ENCODE assay signal across 10 cellular contexts in genomic region chr10:86673827-86674581, GRCh38. TPM values are rescaled to one million over a fixed set of nuclear protein-coding genes. Genes with fewer than 3 reads are reported as not detected.
A peak's percentile ranks its signal among the peaks of the same experiment; 100 is the strongest.
DNase-seq lines count a peak whose midpoint lies in the region; ATAC-seq, FAIRE-seq and TF ChIP-seq lines count a peak whose summit lies in the region.
"Had no signal": no experiment of that assay in that cellular context is flagged by ENCODE, and none has a peak within 500 bp of the region (broad histone marks: within the 10 kb centered on the region; RNA-seq: fewer than 3 reads in every experiment).

No MANE protein-coding gene starts in this region.

- H3K9ac ChIP-seq in kidney (ENCODE audit: low read length in 2 of 2) (no peak overlapping the region), HepG2 (ENCODE audit: insufficient read depth, low read depth, low read length) (no peak overlapping the region)

- H3K4me2 ChIP-seq in HepG2 (ENCODE audit: low read depth, low read length): no peak overlapping the region

- H3K27me3 ChIP-seq in WERI-Rb-1 (ENCODE audit: insufficient read depth, low read depth, severe bottlenecking): no peaks in the 10 kb centered on the region
- H3K27me3 ChIP-seq in HepG2 (ENCODE audit: control insufficient read depth in 1 of 2, insufficient read depth in 2 of 2, low read length in 2 of 2): peaks cover 9 to 49% of the 10 kb centered on the region in 2 experiments; a peak in 4 of 5 replicates

- intact Hi-C loops in kidney (cut with DNase I): no loop called here
- intact Hi-C loops in HepG2 (cut with micrococcal nuclease; ENCODE audit: unreplicated experiment): no loop called here

- 15% methylated on average over 10 of the region's 11 CpGs for WGBS in HepG2 (ENCODE audit: low lambda C conversion rate)

- TF ChIP-seq CTCF in WERI-Rb-1 (IDR thresholded peaks at IDR 0.05; ENCODE audit: low read depth, low read length): no peak
- no peak for TF ChIP-seq CTCF in kidney (IDR thresholded peaks at IDR 0.05; ENCODE audit: borderline replicate concordance, extremely low read depth, insufficient read depth)
- TF ChIP-seq CTCF in HepG2 (CRISPR knock-in tag; IDR thresholded peaks at IDR 0.05): no peak
- no peak for TF ChIP-seq CTCF in RWPE1 (conservative IDR thresholded peaks at IDR 0.05; ENCODE audit: low read depth)

- peaks cover 4 to 9% of the 10 kb centered on the region in 2 donors for H3K4me1 ChIP-seq in kidney (ENCODE audit: control insufficient read depth in 1 of 2, insufficient read depth in 1 of 2, low read depth in 1 of 2, low read length in 2 of 2)
- H3K4me1 ChIP-seq in HepG2 (ENCODE audit: insufficient read depth, low read length): no peaks in the 10 kb centered on the region

- POLR2A ChIA-PET in HepG2 (lab: Yijun Ruan, JAX): no interaction called here
- POLR2A ChIA-PET in RWPE1 (lab: Yijun Ruan, JAX; ENCODE audit: low non-redundant PET): no interaction called here

- no peak for FAIRE-seq in kidney (lab: Jason Lieb, UNC)
- FAIRE-seq in HepG2 (lab: Jason Lieb, UNC): no peak
- FAIRE-seq: small intestine had no signal

- CTCF ChIA-PET in HepG2 (lab: Yijun Ruan, JAX; ENCODE audit: low intra/inter-chr PET ratio, low total read pairs) (no interaction called here), RWPE1 (lab: Yijun Ruan, JAX) (interaction anchor here (0.5 to 1.1 kb wide), 4 partner anchors 10 to 134 kb away, joined by 3 to 5 read pairs (median 4); no protein-coding TSS in a partner anchor)

- no peak for TF ChIP-seq POLR2A in HepG2 (IDR thresholded peaks at IDR 0.05; ENCODE audit: insufficient read depth in 1 of 2, low read depth in 2 of 2, low read length in 2 of 2)

- no peak for ATAC-seq in HepG2

- no peak overlapping the region for H3K4me3 ChIP-seq in WERI-Rb-1 (ENCODE audit: low read depth, low read length)
- H3K4me3 ChIP-seq in kidney (ENCODE audit: low read length in 2 of 2): no peak overlapping the region
- H3K4me3 ChIP-seq in HepG2 (replicated peaks in 1 of 3; ENCODE audit: insufficient read depth in 1 of 3, low read depth in 2 of 3, low read length in 3 of 3): no peak overlapping the region

- peak overlapping the region; percentile 85 for H3K27ac ChIP-seq in WERI-Rb-1
- no peak overlapping the region for H3K27ac ChIP-seq in kidney (ENCODE audit: low read depth in 2 of 2, low read length in 2 of 2)
- peak overlapping the region; percentile 69 for H3K27ac ChIP-seq in temporal lobe (ENCODE audit: low read depth, low read length)
- H3K27ac ChIP-seq in HepG2 (ENCODE audit: extremely low read length, insufficient read depth, low read length): no peak overlapping the region
- H3K27ac ChIP-seq in RWPE1: no peak overlapping the region

- no peaks in the 10 kb centered on the region; the same call in 1 of the 2 replicates for H4K20me1 ChIP-seq in HepG2 (ENCODE audit: insufficient read depth, low read length)

- TF ChIP-seq EP300 in HepG2 (IDR thresholded peaks at IDR 0.05; ENCODE audit: low read depth in 2 of 2, low read length in 2 of 2): no peak
- no peak for TF ChIP-seq EP300 in HepG2 (CRISPR knock-in tag; IDR thresholded peaks at IDR 0.05; ENCODE audit: borderline replicate concordance)

- H3K9me3 ChIP-seq in WERI-Rb-1 (ENCODE audit: severe bottlenecking) (no peaks in the 10 kb centered on the region), kidney (ENCODE audit: control insufficient read depth in 1 of 2, low read length in 2 of 2) (no peaks in the 10 kb centered on the region), HepG2 (ENCODE audit: low read length) (no peaks in the 10 kb centered on the region)

- H3K36me3 ChIP-seq in WERI-Rb-1 (no peaks in the 10 kb centered on the region), kidney (ENCODE audit: control insufficient read depth in 1 of 2, insufficient read depth in 2 of 2, low read length in 2 of 2) (no peaks in the 10 kb centered on the region), HepG2 (replicated peaks in 1 of 2; ENCODE audit: control insufficient read depth in 1 of 2, insufficient read depth in 2 of 2, low read length in 2 of 2) (no peaks in the 10 kb centered on the region)

- DNase-seq in NCI-H1092 (lab: John Stamatoyannopoulos, UW) (peak; percentile 25), WERI-Rb-1 (peak; percentile 91), kidney (peak; percentile 66), HepG2 (ENCODE audit: low spot score) (no peak), GM19240 (ENCODE audit: insufficient read length, low spot score) (no peak), RWPE1 (ENCODE audit: low spot score) (no peak)
- DNase-seq: activated CD4-positive, alpha-beta T cell treated with anti-CD3 and anti-CD28 coated beads, Interleukin-2, amount 10 ng/mL, durations not matched to agents 24 days and 14 days; small intestine had no signal

- no TSS peak for BruUV-seq in HepG2 (replicated peaks; lab: Mats Ljungman, UMichigan)

- no peaks in the 10 kb centered on the region for H3K79me2 ChIP-seq in HepG2 (ENCODE audit: insufficient read depth, low read length)

- in situ Hi-C loops in HepG2 (cut with HindIII; ENCODE audit: extremely low pct_ligation_motif_present, low pct_unique_long_range_greater_than_20kb): no loop called here

- no peak overlapping the region for H2AFZ ChIP-seq in HepG2 (ENCODE audit: low read length)

- no peak for TF ChIP-seq RAD21 in HepG2 (CRISPR knock-in tag; IDR thresholded peaks at IDR 0.05)

TF ChIP-seq in HepG2, 621 proteins besides CTCF, POLR2A, EP300 and RAD21:
- TF ChIP-seq ZFY (CRISPR knock-in tag; IDR thresholded peaks at IDR 0.05) (no peak), ZNF83 (CRISPR knock-in tag; IDR thresholded peaks at IDR 0.05; ENCODE audit: borderline replicate concordance) (no peak), ZNF644 (CRISPR knock-in tag; IDR thresholded peaks at IDR 0.05; ENCODE audit: low read depth) (no peak), MEIS2 (CRISPR knock-in tag; IDR thresholded peaks at IDR 0.05) (no peak), ZNF282 (IDR thresholded peaks at IDR 0.05; ENCODE audit: partially characterized antibody) (no peak), ZNF570 (CRISPR knock-in tag; IDR thresholded peaks at IDR 0.05; ENCODE audit: borderline replicate concordance) (no peak)
TF ChIP-seq in HepG2: peak in this region for 0.

RNA-seq across cellular contexts. Expression of gene LDB3, which starts 5.7 kb away (rescaled TPM):
- total RNA-seq in kidney (7.7 TPM), temporal lobe (0.25 TPM), HepG2 (2016; rRNA removed; fragmentation: Illumina TruSeq; extraction: Trizol) (not detected in 2 replicates)
- polyA plus RNA-seq in kidney (ENCODE audit: insufficient read depth, low read depth, low replicate concordance) (3.3 TPM), HepG2 (2011; rRNA removed) (not detected in 2 replicates)
- total RNA-seq in HepG2 (2016; cell fraction: cytosol; rRNA removed; fragmentation: Illumina TruSeq; extraction: Trizol; ENCODE audit: low read depth): not detected in 2 replicates
- not detected in 2 replicates for total RNA-seq in HepG2 (2016; cell fraction: insoluble cytoplasmic fraction; rRNA removed; fragmentation: Illumina TruSeq; extraction: Trizol)
- not detected in 2 replicates for total RNA-seq in HepG2 (2016; cell fraction: membrane; rRNA removed; fragmentation: Illumina TruSeq; extraction: Trizol)
- total RNA-seq in HepG2 (2016; cell fraction: nucleus; rRNA removed; fragmentation: Illumina TruSeq; extraction: Trizol): not detected in 2 replicates
- polyA plus RNA-seq in HepG2 (2011; cell fraction: cytosol; rRNA removed): not detected in 2 replicates
- polyA plus RNA-seq in HepG2 (2011; cell fraction: nucleus; rRNA removed): not detected in 2 replicates
- not detected in 2 replicates for polyA plus RNA-seq in HepG2 (2012)
- polyA plus RNA-seq in HepG2 (2016; cell fraction: cytosol; fragmentation: Illumina TruSeq; extraction: Trizol; ENCODE audit: low read depth): not detected in 2 replicates
- polyA plus RNA-seq in HepG2 (2016; cell fraction: insoluble cytoplasmic fraction; fragmentation: Illumina TruSeq; extraction: Trizol; ENCODE audit: low read depth): not detected in 2 replicates
- polyA plus RNA-seq in HepG2 (2016; cell fraction: membrane; fragmentation: Illumina TruSeq; extraction: Trizol; ENCODE audit: low read depth): not detected in 2 replicates
- polyA plus RNA-seq in HepG2 (2016; cell fraction: nucleus; fragmentation: Illumina TruSeq; extraction: Trizol; ENCODE audit: insufficient read depth, low read depth): not detected in 2 replicates
- 5.5 TPM in 1 of 2 replicates, not detected in the other for polyA minus RNA-seq in HepG2 (2011; rRNA and poly(A)+ RNA removed; ENCODE audit: low replicate concordance)
- polyA minus RNA-seq in HepG2 (2011; cell fraction: cytosol; rRNA and poly(A)+ RNA removed): not detected in 2 replicates
- polyA minus RNA-seq in HepG2 (2011; cell fraction: nucleus; rRNA and poly(A)+ RNA removed): not detected in 2 replicates
- total RNA-seq: activated CD4-positive, alpha-beta T cell treated with anti-CD3 and anti-CD28 coated beads, Interleukin-2, amount 10 ng/mL, durations not matched to agents 24 days and 14 days had no signal

RNA-seq across cellular contexts. Expression of gene OPN4, which starts 19.7 kb away (rescaled TPM):
- total RNA-seq in kidney (not detected), temporal lobe (not detected), HepG2 (2016; rRNA removed; fragmentation: Illumina TruSeq; extraction: Trizol) (not detected in 2 replicates)
- polyA plus RNA-seq in kidney (ENCODE audit: insufficient read depth, low read depth, low replicate concordance) (not detected), HepG2 (2011; rRNA removed) (not detected in 2 replicates)
- not detected in 2 replicates for total RNA-seq in HepG2 (2016; cell fraction: cytosol; rRNA removed; fragmentation: Illumina TruSeq; extraction: Trizol; ENCODE audit: low read depth)
- not detected in 2 replicates for total RNA-seq in HepG2 (2016; cell fraction: insoluble cytoplasmic fraction; rRNA removed; fragmentation: Illumina TruSeq; extraction: Trizol)
- not detected in 2 replicates for total RNA-seq in HepG2 (2016; cell fraction: membrane; rRNA removed; fragmentation: Illumina TruSeq; extraction: Trizol)
- total RNA-seq in HepG2 (2016; cell fraction: nucleus; rRNA removed; fragmentation: Illumina TruSeq; extraction: Trizol): not detected in 2 replicates
- not detected in 2 replicates for polyA plus RNA-seq in HepG2 (2011; cell fraction: cytosol; rRNA removed)
- polyA plus RNA-seq in HepG2 (2011; cell fraction: nucleus; rRNA removed): not detected in 2 replicates
- polyA plus RNA-seq in HepG2 (2012): not detected in 2 replicates
- polyA plus RNA-seq in HepG2 (2016; cell fraction: cytosol; fragmentation: Illumina TruSeq; extraction: Trizol; ENCODE audit: low read depth): not detected in 2 replicates
- not detected in 2 replicates for polyA plus RNA-seq in HepG2 (2016; cell fraction: insoluble cytoplasmic fraction; fragmentation: Illumina TruSeq; extraction: Trizol; ENCODE audit: low read depth)
- polyA plus RNA-seq in HepG2 (2016; cell fraction: membrane; fragmentation: Illumina TruSeq; extraction: Trizol; ENCODE audit: low read depth): not detected in 2 replicates
- not detected in 2 replicates for polyA plus RNA-seq in HepG2 (2016; cell fraction: nucleus; fragmentation: Illumina TruSeq; extraction: Trizol; ENCODE audit: insufficient read depth, low read depth)
- not detected in 2 replicates for polyA minus RNA-seq in HepG2 (2011; rRNA and poly(A)+ RNA removed; ENCODE audit: low replicate concordance)
- polyA minus RNA-seq in HepG2 (2011; cell fraction: cytosol; rRNA and poly(A)+ RNA removed): not detected in 2 replicates
- not detected in 2 replicates for polyA minus RNA-seq in HepG2 (2011; cell fraction: nucleus; rRNA and poly(A)+ RNA removed)
- total RNA-seq: activated CD4-positive, alpha-beta T cell treated with anti-CD3 and anti-CD28 coated beads, Interleukin-2, amount 10 ng/mL, durations not matched to agents 24 days and 14 days; kidney epithelial cell had no signal

Comparison
In these comparisons a context has a peak if more than half of its experiments do, and no peak if none do; other contexts are left out.
1. DNase-seq: peak in NCI-H1092 (single experiment), WERI-Rb-1 (single experiment) and kidney (single experiment); none in HepG2 (single experiment), GM19240 (single experiment) and RWPE1 (single experiment).
2. H3K27ac ChIP-seq: peak in WERI-Rb-1 (single experiment) and temporal lobe (single experiment); none in kidney (0 of 2), HepG2 (single experiment) and RWPE1 (single experiment).